8 cellular contexts compared by ENCODE assay signal in the genomic region with DNA sequence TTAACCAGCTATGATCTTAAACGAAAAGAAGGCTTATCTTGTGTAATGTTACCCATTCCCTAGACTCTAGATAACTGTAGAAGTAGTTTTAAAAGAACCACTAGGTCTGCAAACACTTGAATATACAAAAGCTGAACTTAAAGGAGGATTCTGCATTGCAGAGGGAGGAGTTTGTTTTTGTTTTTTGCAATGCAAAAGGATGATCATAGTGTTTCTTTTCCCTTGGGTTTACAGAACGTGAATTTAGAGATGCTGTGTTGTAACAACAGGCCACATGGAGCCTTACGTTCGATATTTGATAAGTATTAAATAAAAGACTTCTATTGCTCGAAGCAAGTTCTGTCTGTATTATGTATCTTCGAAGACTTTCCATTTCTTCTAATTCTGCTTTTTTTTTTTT.
A peak's percentile ranks its signal among the peaks of the same experiment; 100 is the strongest.
DNase-seq lines count a peak whose midpoint lies in the region; ATAC-seq and TF ChIP-seq lines count a peak whose summit lies in the region.

No MANE protein-coding gene starts in this region.

- intact Hi-C loops in activated B cell treated with CpG ODN at 0.5 μM for 24 hours (cut with micrococcal nuclease) = loop anchor here (2.0 kb wide), 1 partner anchor 20 kb away; no protein-coding TSS in a partner anchor

- TF ChIP-seq CTCF in activated B cell treated with CpG ODN at 0.5 μM for 24 hours (IDR thresholded peaks at IDR 0.05) = no peak
- TF ChIP-seq CTCF in fibroblast of pulmonary artery (IDR thresholded peaks at IDR 0.05; ENCODE audit: low read length, missing control alignments) = no peak

- H3K27me3 Mint-ChIP-seq in T-helper 2 cell treated with Interferon-gamma antibody and Interleukin-4, amounts not matched to agents 5 μg/mL and 100 μg/mL, for 36 hours (ENCODE audit: low read depth) = no peaks in the 10 kb centered on the region
- no peaks in the 10 kb centered on the region for H3K27me3 Mint-ChIP-seq in activated B cell treated with CpG ODN at 0.5 μM for 24 hours

- peaks cover 4% of the 10 kb centered on the region for H3K36me3 Mint-ChIP-seq in T-helper 2 cell treated with Interferon-gamma antibody and Interleukin-4, amounts not matched to agents 5 μg/mL and 100 μg/mL, for 36 hours (ENCODE audit: low read depth)
- H3K36me3 Mint-ChIP-seq in activated B cell treated with CpG ODN at 0.5 μM for 24 hours (ENCODE audit: low read depth) = peaks cover 3% of the 10 kb centered on the region
- H3K36me3 Mint-ChIP-seq in stimulated activated effector memory CD8-positive, alpha-beta T cell treated with anti-CD3 and anti-CD28 coated beads, Interleukin-12 subunit alpha, Interleukin-12 subunit beta, amount 100 ng/mL, for 72 hours = peaks cover 13% of the 10 kb centered on the region

- H3K4me1 Mint-ChIP-seq in T-helper 2 cell treated with Interferon-gamma antibody and Interleukin-4, amounts not matched to agents 5 μg/mL and 100 μg/mL, for 36 hours (ENCODE audit: low read depth) = peaks cover 15% of the 10 kb centered on the region
- peaks cover 28% of the 10 kb centered on the region for H3K4me1 Mint-ChIP-seq in activated B cell treated with CpG ODN at 0.5 μM for 24 hours
- peaks cover 17% of the 10 kb centered on the region for H3K4me1 Mint-ChIP-seq in stimulated activated effector memory CD8-positive, alpha-beta T cell treated with anti-CD3 and anti-CD28 coated beads, Interleukin-12 subunit alpha, Interleukin-12 subunit beta, amount 100 ng/mL, for 72 hours

- CTCF ChIA-PET in activated B cell treated with CpG ODN at 0.5 μM for 24 hours (lab: Charles Lee) = interaction anchor here (0.9 kb wide), 1 partner anchor 33 kb away, joined by 3 read pairs; no protein-coding TSS in a partner anchor

- ATAC-seq in activated B cell treated with CpG ODN at 0.5 μM for 24 hours (ENCODE audit: low read depth) (no peak), HG03442 (IDR thresholded peaks at IDR 0.05; ENCODE audit: unreplicated experiment) (no peak)
- ATAC-seq in stimulated activated effector memory CD8-positive, alpha-beta T cell treated with anti-CD3 and anti-CD28 coated beads, Interleukin-12 subunit alpha, Interleukin-12 subunit beta, amount 100 ng/mL, for 72 hours = no peak

- no peaks in the 10 kb centered on the region for H3K9me3 Mint-ChIP-seq in T-helper 2 cell treated with Interferon-gamma antibody and Interleukin-4, amounts not matched to agents 5 μg/mL and 100 μg/mL, for 36 hours
- H3K9me3 Mint-ChIP-seq in activated B cell treated with CpG ODN at 0.5 μM for 24 hours = no peaks in the 10 kb centered on the region
- H3K9me3 Mint-ChIP-seq in stimulated activated effector memory CD8-positive, alpha-beta T cell treated with anti-CD3 and anti-CD28 coated beads, Interleukin-12 subunit alpha, Interleukin-12 subunit beta, amount 100 ng/mL, for 72 hours = no peaks in the 10 kb centered on the region

- no peak for DNase-seq in T-helper 2 cell treated with Interferon-gamma antibody and Interleukin-4, amounts not matched to agents 5 μg/mL and 100 μg/mL, for 36 hours (ENCODE audit: low spot score)
- DNase-seq in T-helper 2 cell = no peak
- no peak for DNase-seq in activated B cell treated with CpG ODN at 0.5 μM for 24 hours
- DNase-seq in fibroblast of pulmonary artery (ENCODE audit: low read depth) = peak; percentile 30
- no peak for DNase-seq in stimulated activated effector memory CD8-positive, alpha-beta T cell treated with anti-CD3 and anti-CD28 coated beads, Interleukin-12 subunit alpha, Interleukin-12 subunit beta, amount 100 ng/mL, for 72 hours (ENCODE audit: low spot score in 2 of 2)
- DNase-seq in stimulated activated CD8-positive, alpha-beta memory T cell treated with anti-CD3 and anti-CD28 coated beads, Interleukin-4, amount 100 ng/mL, for 48 hours = no peak
- no peak for DNase-seq in effector CD8-positive, alpha-beta T cell (lab: John Stamatoyannopoulos, UW)

- H3K4me3 Mint-ChIP-seq in T-helper 2 cell treated with Interferon-gamma antibody and Interleukin-4, amounts not matched to agents 5 μg/mL and 100 μg/mL, for 36 hours = peak overlapping the region; percentile 91
- H3K4me3 Mint-ChIP-seq in activated B cell treated with CpG ODN at 0.5 μM for 24 hours = peak overlapping the region; percentile 90
- H3K4me3 Mint-ChIP-seq in stimulated activated effector memory CD8-positive, alpha-beta T cell treated with anti-CD3 and anti-CD28 coated beads, Interleukin-12 subunit alpha, Interleukin-12 subunit beta, amount 100 ng/mL, for 72 hours = peak overlapping the region; percentile 83

- H3K27ac Mint-ChIP-seq in T-helper 2 cell treated with Interferon-gamma antibody and Interleukin-4, amounts not matched to agents 5 μg/mL and 100 μg/mL, for 36 hours = peak overlapping the region; percentile 19
- H3K27ac Mint-ChIP-seq in activated B cell treated with CpG ODN at 0.5 μM for 24 hours = peak overlapping the region; percentile 56
- H3K27ac Mint-ChIP-seq in stimulated activated effector memory CD8-positive, alpha-beta T cell treated with anti-CD3 and anti-CD28 coated beads, Interleukin-12 subunit alpha, Interleukin-12 subunit beta, amount 100 ng/mL, for 72 hours = no peak overlapping the region

- H3K4me3 ChIP-seq in fibroblast of pulmonary artery (replicated peaks; ENCODE audit: low read depth, low read length) = peak overlapping the region; percentile 74

- POLR2A ChIA-PET in activated B cell treated with CpG ODN at 0.5 μM for 24 hours (lab: Charles Lee) = interaction anchor here (0.8 kb wide), 1 partner anchor 74 kb away, joined by 3 read pairs; no protein-coding TSS in a partner anchor
